ENCODE assay signal across 10 cellular contexts in genomic region chr2:43634604-43635306, GRCh38. TPM values are rescaled to one million over a fixed set of nuclear protein-coding genes. Genes with fewer than 3 reads are reported as not detected.
DNase-seq lines count a peak whose midpoint lies in the region; ATAC-seq and TF ChIP-seq lines count a peak whose summit lies in the region.
"Had no signal": no experiment of that assay in that cellular context is flagged by ENCODE, and none has a peak within 500 bp of the region (broad histone marks: within the 10 kb centered on the region; RNA-seq: fewer than 3 reads in every experiment).

No MANE protein-coding gene starts in this region.

- no peaks in the 10 kb centered on the region for H3K36me3 ChIP-seq in aorta (ENCODE audit: control insufficient read depth in 1 of 2, insufficient read depth in 2 of 2, low read length in 1 of 2)
- H3K36me3 ChIP-seq: right lobe of liver had no signal

- H3K4me3 ChIP-seq in aorta (ENCODE audit: low read length in 2 of 2) = no peak overlapping the region
- H3K4me3 ChIP-seq: right lobe of liver had no signal

- H3K9me3 ChIP-seq in aorta (ENCODE audit: control insufficient read depth, low read length) = no peaks in the 10 kb centered on the region
- H3K9me3 ChIP-seq: right lobe of liver had no signal

- intact Hi-C loops in aorta (cut with DNase I) = no loop called here

- H3K36me3 Mint-ChIP-seq in central memory CD8-positive, alpha-beta T cell (ENCODE audit: insufficient read depth) = peaks cover 9% of the 10 kb centered on the region
- H3K36me3 Mint-ChIP-seq in progenitor cell of endocrine pancreas (ENCODE audit: insufficient read depth) = no peaks in the 10 kb centered on the region

- H3K4me3 Mint-ChIP-seq in central memory CD8-positive, alpha-beta T cell = peak overlapping the region; percentile 92
- peak overlapping the region; percentile 14 for H3K4me3 Mint-ChIP-seq in progenitor cell of endocrine pancreas (ENCODE audit: low read depth)
- H3K4me3 Mint-ChIP-seq: dendritic cell treated with granulocyte-macrophage colony-stimulating factor and Interleukin-4, amounts not matched to agents 40 ng/mL and 50 ng/mL, for 4 days had no signal

- no peak for ATAC-seq in central memory CD8-positive, alpha-beta T cell (replicated peaks; ENCODE audit: extremely low read depth, poor library complexity, severe bottlenecking)
- no peak for ATAC-seq in HG02852 (IDR thresholded peaks at IDR 0.05; ENCODE audit: unreplicated experiment)
- no peak for ATAC-seq in aorta (ENCODE audit: low FRiP score)
- ATAC-seq in HG02763 (IDR thresholded peaks at IDR 0.05; ENCODE audit: unreplicated experiment) = no peak

- H3K27ac Mint-ChIP-seq in central memory CD8-positive, alpha-beta T cell (ENCODE audit: low read depth) = no peak overlapping the region
- peak overlapping the region; percentile 33 for H3K27ac Mint-ChIP-seq in progenitor cell of endocrine pancreas
- H3K27ac Mint-ChIP-seq: dendritic cell treated with granulocyte-macrophage colony-stimulating factor and Interleukin-4, amounts not matched to agents 40 ng/mL and 50 ng/mL, for 4 days had no signal

- no peak for TF ChIP-seq CTCF in progenitor cell of endocrine pancreas (IDR thresholded peaks at IDR 0.05; ENCODE audit: unreplicated experiment)

- no peak overlapping the region for H3K27ac ChIP-seq in aorta (ENCODE audit: low read depth in 1 of 2, low read length in 2 of 2)
- H3K27ac ChIP-seq: right lobe of liver had no signal

- H3K4me1 ChIP-seq in aorta (ENCODE audit: control insufficient read depth in 1 of 2, insufficient read depth in 2 of 2, low read length in 2 of 2) = no peaks in the 10 kb centered on the region

- H3K9me3 Mint-ChIP-seq in central memory CD8-positive, alpha-beta T cell = no peaks in the 10 kb centered on the region
- H3K9me3 Mint-ChIP-seq in progenitor cell of endocrine pancreas (ENCODE audit: low read depth) = peaks cover 3% of the 10 kb centered on the region

- peaks cover 0 to 1% of the 10 kb centered on the region in 2 donors for H3K27me3 ChIP-seq in aorta (ENCODE audit: control insufficient read depth in 1 of 2, insufficient read depth in 2 of 2, low read length in 1 of 2)
- H3K27me3 ChIP-seq: right lobe of liver had no signal

- DNase-seq in GM04504 (ENCODE audit: low read depth) (peak; percentile 82), NCI-H446 treated with DMSO at 0.1 percent for 48 hours (lab: John Stamatoyannopoulos, UW) (peak; percentile 62), progenitor cell of endocrine pancreas (ENCODE audit: low spot score, unreplicated experiment) (no peak), aorta (no peak)
- no peak for DNase-seq in central memory CD8-positive, alpha-beta T cell (ENCODE audit: low spot score in 2 of 2)
- no peak for DNase-seq in activated effector memory CD4-positive, alpha-beta T cell treated with anti-CD3 and anti-CD28 coated beads, Interleukin-2, amount 50 U/mL, for 16 hours
- DNase-seq: right lobe of liver had no signal

- H3K27me3 Mint-ChIP-seq in central memory CD8-positive, alpha-beta T cell = peaks cover 45% of the 10 kb centered on the region
- H3K27me3 Mint-ChIP-seq in progenitor cell of endocrine pancreas = peaks cover 10% of the 10 kb centered on the region

- peaks cover 18% of the 10 kb centered on the region for H3K4me1 Mint-ChIP-seq in central memory CD8-positive, alpha-beta T cell
- H3K4me1 Mint-ChIP-seq in progenitor cell of endocrine pancreas (ENCODE audit: low read depth) = peaks cover 36% of the 10 kb centered on the region

- WGBS in aorta, 2 donors = 27 to 30% methylated on average over 6 of the region's 6 CpGs

RNA-seq across cellular contexts. Expression of gene PLEKHH2, which starts 2.3 kb away (rescaled TPM):
- total RNA-seq in progenitor cell of endocrine pancreas (9.0 and 10.4 TPM in 2 replicates), aorta (10 to 100 TPM; 25.4 to 38.0 TPM)
- polyA plus RNA-seq in aorta = 10 to 100 TPM in 1 of 2 donors, 1 to 10 TPM in 1; 2.9 to 28.9 TPM

RNA-seq across cellular contexts. Expression of gene THADA, which starts 38.9 kb away (rescaled TPM):
- 38.6 and 39.4 TPM in 2 replicates for total RNA-seq in progenitor cell of endocrine pancreas
- 10 to 100 TPM; 30.5 to 38.5 TPM for total RNA-seq in aorta
- 10 to 100 TPM; 12.4 to 19.4 TPM for polyA plus RNA-seq in aorta

RNA-seq across cellular contexts. Expression of gene C1GALT1C1L, which starts 41.5 kb away (rescaled TPM):
- total RNA-seq in progenitor cell of endocrine pancreas (0.57 TPM in 1 of 2 replicates, not detected in the other), aorta (1 to 10 TPM in 1 of 2 donors, under 1 TPM in 1; 0.29 to 1.2 TPM)
- 1 to 10 TPM; 1.4 to 1.9 TPM for polyA plus RNA-seq in aorta

Comparison
In these comparisons a context has a peak if more than half of its experiments do, and no peak if none do; other contexts are left out.
1. DNase-seq: peak in GM04504 (single experiment) and NCI-H446 treated with DMSO at 0.1 percent for 48 hours (single experiment); none in central memory CD8-positive, alpha-beta T cell (0 of 2), progenitor cell of endocrine pancreas (single experiment), activated effector memory CD4-positive, alpha-beta T cell treated with anti-CD3 and anti-CD28 coated beads, Interleukin-2, amount 50 U/mL, for 16 hours (single experiment) and aorta (0 of 2).